ENCODE assay signal across 1 cellular context in genomic region chr20:63497946-63498935, GRCh38.
A peak's percentile ranks its signal among the peaks of the same experiment; 100 is the strongest.
TF ChIP-seq lines count a peak whose summit lies in the region.

No MANE protein-coding gene starts in this region.

TF ChIP-seq in SK-N-SH, 30 proteins besides CTCF, POLR2A, EP300 and RAD21 (continued from another document):
- TF ChIP-seq GATA2 (CRISPR knock-in tag; IDR thresholded peaks at IDR 0.05) (peak; percentile 90), MAX (IDR thresholded peaks at IDR 0.05; ENCODE audit: low read depth) (peak; percentile 14; the same call in 1 of the 2 replicates), MXI1 (IDR thresholded peaks at IDR 0.05; ENCODE audit: low read depth, low read length) (peak; percentile 67), CHD2 (IDR thresholded peaks at IDR 0.05; ENCODE audit: low read length, partially characterized antibody) (peak; percentile 51), TAF1 (IDR thresholded peaks at IDR 0.05; ENCODE audit: borderline replicate concordance, low read depth, low read length) (no peak)
